9 cellular contexts compared by ENCODE assay signal in genomic region chr19:1837625-1838105, GRCh38. TPM values are rescaled to one million over a fixed set of nuclear protein-coding genes. Genes with fewer than 3 reads are reported as not detected.
DNase-seq lines count a peak whose midpoint lies in the region; ATAC-seq and TF ChIP-seq lines count a peak whose summit lies in the region.
"Had no signal": no experiment of that assay in that cellular context is flagged by ENCODE, and none has a peak within 500 bp of the region (broad histone marks: within the 10 kb centered on the region; RNA-seq: fewer than 3 reads in every experiment).

No MANE protein-coding gene starts in this region.

- no peak overlapping the region for H3K4ac ChIP-seq in H9 (ENCODE audit: low read depth, low read length)

- no peak overlapping the region for H3K4me3 Mint-ChIP-seq in H9
- H3K4me3 Mint-ChIP-seq in naive B cell: no peak overlapping the region

- peaks cover 6% of the 10 kb centered on the region; the same call in 1 of the 2 replicates for H3K79me2 ChIP-seq in H9 (ENCODE audit: insufficient read depth, low read length)

- no peak overlapping the region for H4K91ac ChIP-seq in H9 (ENCODE audit: insufficient read length, low read depth, low read length)

- H4K20me1 ChIP-seq in H9 (ENCODE audit: control insufficient read depth, insufficient read depth, insufficient read length): peaks cover 4% of the 10 kb centered on the region

- ATAC-seq in activated CD4-positive, CD25-positive, alpha-beta regulatory T cell treated with anti-CD3 and anti-CD28 coated beads, Interleukin-2, amount 50 U/mL, for 24 hours: peak; percentile 51 to 59
- ATAC-seq in naive B cell (ENCODE audit: low read depth in 2 of 2) (peak; percentile 65 to 66), HG03354 (IDR thresholded peaks at IDR 0.05; ENCODE audit: poor library complexity, severe bottlenecking, unreplicated experiment) (no peak)

- TF ChIP-seq POLR2A in vagina (IDR thresholded peaks at IDR 0.05): no peak

- H3K9ac ChIP-seq in H9 (ENCODE audit: extremely low read depth, insufficient read length, low read length): no peak overlapping the region

- H3K27me3 ChIP-seq in H9 (ENCODE audit: insufficient read depth, low read length) (no peaks in the 10 kb centered on the region), vagina (no peaks in the 10 kb centered on the region)

- peak; percentile 95 for TF ChIP-seq CTCF in AG09309 (IDR thresholded peaks at IDR 0.05; ENCODE audit: control insufficient read depth, insufficient read depth, low read depth, low read length, missing control alignments)
- peak; percentile 98 for TF ChIP-seq CTCF in H9 (conservative IDR thresholded peaks at IDR 0.05)
- TF ChIP-seq CTCF in vagina (IDR thresholded peaks at IDR 0.05): peak in 2 of 3 experiments; percentile 24 to 39

- no CpG with 5 or more reads among the region's 23 CpGs for WGBS in H9 (ENCODE audit: extremely low coverage, insufficient read length, low lambda C conversion rate)

- H3K36me3 Mint-ChIP-seq in H9 (ENCODE audit: insufficient read depth in 1 of 3, low read depth in 3 of 3): peaks cover 0 to 4% (median 0%) of the 10 kb centered on the region in 3 experiments; a peak in 1 of 7 replicates
- no peaks in the 10 kb centered on the region for H3K36me3 Mint-ChIP-seq in naive B cell

- no peak overlapping the region for H3K4me2 ChIP-seq in H9 (ENCODE audit: insufficient read depth, insufficient read length, low read length)

- H2BK15ac ChIP-seq in H9 (ENCODE audit: low read depth, low read length): no peak overlapping the region

- H3K27ac ChIP-seq in H9 (ENCODE audit: insufficient read length, low read depth, low read length) (no peak overlapping the region), vagina (no peak overlapping the region)
- H3K27ac ChIP-seq: epithelial cell of prostate had no signal

- H3K4me1 ChIP-seq in H9 (ENCODE audit: insufficient read depth, low read length) (no peaks in the 10 kb centered on the region), vagina (peaks cover 89% of the 10 kb centered on the region)

- no peak overlapping the region for H4K8ac ChIP-seq in H9 (replicated peaks; ENCODE audit: insufficient read length, low read depth, low read length)

- H2AK5ac ChIP-seq in H9 (ENCODE audit: insufficient read length, low read length): no peak overlapping the region

- peaks cover 2 to 8% of the 10 kb centered on the region in 2 experiments; a peak in 2 of 4 replicates for H3K4me1 Mint-ChIP-seq in H9
- H3K4me1 Mint-ChIP-seq in naive B cell: peaks cover 36 to 49% (median 40%) of the 10 kb centered on the region in 3 donors

- H4K5ac ChIP-seq in H9 (ENCODE audit: insufficient read length, low read depth, low read length): no peak overlapping the region

- H3K56ac ChIP-seq in H9 (ENCODE audit: insufficient read length, low read depth, low read length): no peak overlapping the region

- H2AFZ ChIP-seq in H9 (ENCODE audit: low read length): no peak overlapping the region

- H3K9me3 Mint-ChIP-seq in H9 (no peaks in the 10 kb centered on the region; a peak in 1 of 5 replicates), naive B cell (no peaks in the 10 kb centered on the region)

- no peak for DNase-seq in AG09309 (ENCODE audit: low read depth)
- DNase-seq in H9: peak; percentile 76
- DNase-seq in dermis microvascular lymphatic vessel endothelial cell (ENCODE audit: low read depth in 2 of 2): peak; percentile 9 to 54
- DNase-seq in naive B cell: peak; percentile 49
- no peak for DNase-seq in vagina (ENCODE audit: extremely low spot score in 2 of 2)
- DNase-seq in DMS153 (lab: John Stamatoyannopoulos, UW): no peak

- no peak overlapping the region for H3K18ac ChIP-seq in H9 (ENCODE audit: insufficient read length, low read depth, low read length)

- no peak overlapping the region for H2BK5ac ChIP-seq in H9 (ENCODE audit: insufficient read length, low read length)

- H3T11ph ChIP-seq in H9 (ENCODE audit: low read length): no peak overlapping the region

- H2BK12ac ChIP-seq in H9 (ENCODE audit: insufficient read length, low read depth, low read length): no peak overlapping the region

- H3K4me3 ChIP-seq in AG09309 (ENCODE audit: control insufficient read depth, low read depth, low read length) (no peak overlapping the region), vagina (no peak overlapping the region)

- H3K27me3 Mint-ChIP-seq in H9 (ENCODE audit: low read depth) (no peaks in the 10 kb centered on the region), naive B cell (no peaks in the 10 kb centered on the region)

- no peaks in the 10 kb centered on the region for H3K36me3 ChIP-seq in vagina

- no peak overlapping the region for H2BK20ac ChIP-seq in H9 (ENCODE audit: low read depth, low read length, poor library complexity, severe bottlenecking)

- no peaks in the 10 kb centered on the region for H3K23me2 ChIP-seq in H9 (ENCODE audit: insufficient read length, low read depth, low read length, poor library complexity, severe bottlenecking)

- H3K79me1 ChIP-seq in H9 (ENCODE audit: insufficient read depth, low read depth, low read length, poor library complexity, severe bottlenecking): peaks cover 11% of the 10 kb centered on the region

- intact Hi-C loops in vagina (cut with DNase I): no loop called here

- H3K9me3 ChIP-seq in H9 (ENCODE audit: control insufficient read depth, low read depth, low read length) (no peaks in the 10 kb centered on the region), vagina (no peaks in the 10 kb centered on the region)

- no peak overlapping the region for H3K14ac ChIP-seq in H9 (ENCODE audit: insufficient read depth, low read length)

- no peak overlapping the region for H2BK120ac ChIP-seq in H9 (ENCODE audit: low read depth, low read length, poor library complexity, severe bottlenecking)

- no peak overlapping the region for H3K23ac ChIP-seq in H9 (ENCODE audit: insufficient read length, low read depth, low read length)

- H3K27ac Mint-ChIP-seq in H9 (no peak overlapping the region), naive B cell (no peak overlapping the region)

RNA-seq across cellular contexts. Expression of gene REXO1, which starts 10.6 kb away (rescaled TPM):
- total RNA-seq in H9 (2021) (45.6 and 56.8 TPM in 2 replicates), dermis microvascular lymphatic vessel endothelial cell (3.7 and 8.0 TPM in 2 replicates), vagina (19.9 TPM)
- 10 to 100 TPM in 1 of 6 donors, 1 to 10 TPM in 4, under 1 TPM in 1; 0.96 to 18.1 (median 5.2) TPM for polyA plus RNA-seq in naive B cell (ENCODE audit: low read depth in 6 of 6)

RNA-seq across cellular contexts. Expression of gene ATP8B3, which starts 25.6 kb away (rescaled TPM):
- total RNA-seq in H9 (2021) (8.7 and 9.6 TPM in 2 replicates), dermis microvascular lymphatic vessel endothelial cell (0.76 and 0.90 TPM in 2 replicates), vagina (3.2 TPM)
- under 1 TPM in 1 of 6 donors, not detected in 5; 0.09 TPM for polyA plus RNA-seq in naive B cell (ENCODE audit: low read depth in 6 of 6)

RNA-seq across cellular contexts. Expression of gene KLF16, which starts 25.7 kb away (rescaled TPM):
- 66.5 and 66.8 TPM in 2 replicates for total RNA-seq in H9 (2021)
- total RNA-seq in dermis microvascular lymphatic vessel endothelial cell: 3.7 and 6.7 TPM in 2 replicates
- 1 to 10 TPM in 1 of 6 donors, under 1 TPM in 5; 0.43 to 1.4 (median 0.70) TPM for polyA plus RNA-seq in naive B cell (ENCODE audit: low read depth in 6 of 6)
- 7.6 TPM for total RNA-seq in vagina

RNA-seq across cellular contexts. Expression of gene ABHD17A, which starts 47.6 kb away (rescaled TPM):
- total RNA-seq in H9 (2021) (47.5 and 50.3 TPM in 2 replicates), dermis microvascular lymphatic vessel endothelial cell (70.1 and 93.4 TPM in 2 replicates), vagina (83.0 TPM)
- polyA plus RNA-seq in naive B cell (ENCODE audit: low read depth in 6 of 6): 100 to 1,000 TPM in 1 of 6 donors, 10 to 100 TPM in 5; 59.4 to 113 (median 78.2) TPM

Comparison
In these comparisons a context has a peak if more than half of its experiments do, and no peak if none do; other contexts are left out.
1. DNase-seq: peak in H9 (single experiment), dermis microvascular lymphatic vessel endothelial cell (2 of 2) and naive B cell (single experiment); none in AG09309 (single experiment), vagina (0 of 2) and DMS153 (single experiment).
2. CTCF ChIP-seq: peak in every context shown above with its lines; median percentile 98 in H9; 95 in AG09309; 32 in vagina.